8 cellular contexts compared by ENCODE assay signal in genomic region chr17:76506408-76507328, GRCh38. TPM values are rescaled to one million over a fixed set of nuclear protein-coding genes. Genes with fewer than 3 reads are reported as not detected.
DNase-seq lines count a peak whose midpoint lies in the region; ATAC-seq and TF ChIP-seq lines count a peak whose summit lies in the region.

No MANE protein-coding gene starts in this region.

- H3K9me3 Mint-ChIP-seq in activated naive CD8-positive, alpha-beta T cell treated with anti-CD3 and anti-CD28 coated beads, Interleukin-2, amount 50 U/mL, for 24 hours: no peaks in the 10 kb centered on the region

- H3K9me3 ChIP-seq in T-helper 17 cell (ENCODE audit: control insufficient read depth, low read length, poor library complexity, severe bottlenecking): no peaks in the 10 kb centered on the region

- peak; percentile 82 for TF ChIP-seq CTCF in AG10803 (conservative IDR thresholded peaks at IDR 0.05; ENCODE audit: low read length)

- ATAC-seq in T-helper 17 cell (peak; percentile 89), left ventricle myocardium superior (peak; percentile 78), sciatic nerve (peak; percentile 81), HG02840 (IDR thresholded peaks at IDR 0.05; ENCODE audit: low FRiP score, unreplicated experiment) (no peak)
- ATAC-seq in activated naive CD8-positive, alpha-beta T cell treated with anti-CD3 and anti-CD28 coated beads, Interleukin-2, amount 50 U/mL, for 24 hours: peak; percentile 86

- H3K4me3 ChIP-seq in AG10803 (ENCODE audit: low read length): no peak overlapping the region

- peaks cover 21% of the 10 kb centered on the region for H3K4me1 Mint-ChIP-seq in T-helper 17 cell
- H3K4me1 Mint-ChIP-seq in activated naive CD8-positive, alpha-beta T cell treated with anti-CD3 and anti-CD28 coated beads, Interleukin-2, amount 50 U/mL, for 24 hours: peaks cover 17% of the 10 kb centered on the region

- DNase-seq in AG10803 (ENCODE audit: low read depth): peak; percentile 48
- DNase-seq in GM19240 (ENCODE audit: insufficient read length, low spot score): peak; percentile 77
- peak; percentile 56 for DNase-seq in NCI-H1105 treated with DMSO at 0.1 percent for 48 hours (lab: John Stamatoyannopoulos, UW)
- DNase-seq in T-helper 17 cell: peak; percentile 72 to 90 (median 80)
- peak; percentile 90 for DNase-seq in activated naive CD8-positive, alpha-beta T cell treated with anti-CD3 and anti-CD28 coated beads, Interleukin-2, amount 50 U/mL, for 24 hours
- peak; percentile 89 for DNase-seq in left ventricle myocardium superior
- peak; percentile 92 for DNase-seq in sciatic nerve (ENCODE audit: low spot score)

- no peaks in the 10 kb centered on the region for H3K36me3 Mint-ChIP-seq in T-helper 17 cell (ENCODE audit: low read depth)
- H3K36me3 Mint-ChIP-seq in activated naive CD8-positive, alpha-beta T cell treated with anti-CD3 and anti-CD28 coated beads, Interleukin-2, amount 50 U/mL, for 24 hours (ENCODE audit: low read depth): no peaks in the 10 kb centered on the region

- no peaks in the 10 kb centered on the region for H3K27me3 Mint-ChIP-seq in T-helper 17 cell
- H3K27me3 Mint-ChIP-seq in activated naive CD8-positive, alpha-beta T cell treated with anti-CD3 and anti-CD28 coated beads, Interleukin-2, amount 50 U/mL, for 24 hours: no peaks in the 10 kb centered on the region

- intact Hi-C loops in left ventricle myocardium superior (cut with micrococcal nuclease) (no loop called here), sciatic nerve (cut with DNase I) (loop anchor here (5.0 kb wide), 1 partner anchor 39 kb away; the partner anchor contains the start of gene AANAT)

- H3K4me3 Mint-ChIP-seq in T-helper 17 cell: no peak overlapping the region
- no peak overlapping the region for H3K4me3 Mint-ChIP-seq in activated naive CD8-positive, alpha-beta T cell treated with anti-CD3 and anti-CD28 coated beads, Interleukin-2, amount 50 U/mL, for 24 hours

- H3K27ac Mint-ChIP-seq in T-helper 17 cell: peak overlapping the region; percentile 92
- peak overlapping the region; percentile 62 for H3K27ac Mint-ChIP-seq in activated naive CD8-positive, alpha-beta T cell treated with anti-CD3 and anti-CD28 coated beads, Interleukin-2, amount 50 U/mL, for 24 hours

RNA-seq across cellular contexts. Expression of gene RHBDF2, which starts 5.4 kb away (rescaled TPM):
- total RNA-seq in T-helper 17 cell (10 to 100 TPM; 38.3 to 48.7 TPM), left ventricle myocardium superior (17.7 TPM), sciatic nerve (37.9 TPM)

RNA-seq across cellular contexts. Expression of gene CYGB, which starts 30.8 kb away (rescaled TPM):
- total RNA-seq in T-helper 17 cell (not detected), left ventricle myocardium superior (28.0 TPM), sciatic nerve (57.7 TPM)

RNA-seq across cellular contexts. Expression of gene PRCD, which starts 33.2 kb away (rescaled TPM):
- total RNA-seq in T-helper 17 cell (1 to 10 TPM in 1 of 2 donors, not detected in 1; 1.1 TPM), left ventricle myocardium superior (4.3 TPM), sciatic nerve (9.8 TPM)

RNA-seq across cellular contexts. Expression of gene AANAT, which starts 39.3 kb away (rescaled TPM):
- not detected for total RNA-seq in T-helper 17 cell
- total RNA-seq in left ventricle myocardium superior: not detected
- total RNA-seq in sciatic nerve: not detected

RNA-seq across cellular contexts. Expression of gene UBE2O, which starts 53.7 kb away (rescaled TPM):
- 10 to 100 TPM; 29.1 to 38.9 TPM for total RNA-seq in T-helper 17 cell
- 39.0 TPM for total RNA-seq in left ventricle myocardium superior
- total RNA-seq in sciatic nerve: 27.1 TPM

Comparison
In these comparisons a context has a peak if more than half of its experiments do, and no peak if none do; other contexts are left out.
1. RNA of gene CYGB, which starts 30.8 kb away (total RNA-seq): 57.7 TPM in sciatic nerve (single experiment) and 28.0 TPM in left ventricle myocardium superior (single experiment); not detected in T-helper 17 cell; every median in the first group is over 10 times any median in the second.
2. Peak in every context shown above with its lines, with median percentiles within 50 percentile points of each other: DNase-seq.